In the genomic region with DNA sequence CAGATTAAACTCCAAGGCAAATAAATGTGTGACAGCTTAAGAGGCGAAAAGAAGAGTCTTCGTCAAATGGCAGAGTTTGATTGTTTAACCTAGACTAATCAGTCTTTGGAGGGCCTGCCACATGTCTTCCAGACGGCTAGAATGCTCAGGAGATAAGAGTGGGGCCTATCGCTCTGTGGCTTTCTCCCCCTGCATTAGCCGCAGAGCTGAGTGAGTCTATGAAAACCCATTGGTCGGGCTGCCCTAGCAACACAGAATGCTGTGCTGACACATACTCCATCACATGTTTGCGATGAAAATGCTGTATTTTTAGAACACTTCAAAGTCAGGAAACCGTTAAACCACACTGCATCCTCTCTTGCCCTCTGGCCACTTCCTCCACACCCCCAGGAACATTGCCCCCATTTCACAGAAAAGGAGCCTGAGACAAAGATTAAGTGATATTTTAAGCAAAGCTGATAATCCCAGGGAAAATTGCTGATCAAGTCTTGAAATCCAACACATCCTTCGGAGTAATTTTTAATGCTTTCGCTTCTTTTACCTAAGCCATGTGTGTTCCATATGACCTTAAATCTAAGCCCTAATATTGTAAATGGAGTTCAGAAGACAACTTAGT, we compare ENCODE assay signal across 8 cellular contexts.
A peak's percentile ranks its signal among the peaks of the same experiment; 100 is the strongest.
DNase-seq lines count a peak whose midpoint lies in the region; ATAC-seq and TF ChIP-seq lines count a peak whose summit lies in the region.

No MANE protein-coding gene starts in this region.

- peak overlapping the region in 1 of 2 donors; percentile 20 for H3K4me3 ChIP-seq in left lung

- no peaks in the 10 kb centered on the region for H3K27me3 ChIP-seq in left lung

- TF ChIP-seq CTCF in left lung (IDR thresholded peaks at IDR 0.05): no peak

- H3K36me3 ChIP-seq in left lung: peaks cover 0 to 4% of the 10 kb centered on the region in 2 donors

- peaks cover 95% of the 10 kb centered on the region for H3K4me1 Mint-ChIP-seq in stimulated activated effector memory CD8-positive, alpha-beta T cell treated with anti-CD3 and anti-CD28 coated beads, Interleukin-12 subunit alpha, Interleukin-12 subunit beta, amount 100 ng/mL, for 72 hours

- H3K4me1 ChIP-seq in left lung: peaks cover 0 to 98% of the 10 kb centered on the region in 2 donors

- no peaks in the 10 kb centered on the region for H3K9me3 ChIP-seq in left lung

- no peak overlapping the region for H3K4me3 Mint-ChIP-seq in stimulated activated effector memory CD8-positive, alpha-beta T cell treated with anti-CD3 and anti-CD28 coated beads, Interleukin-12 subunit alpha, Interleukin-12 subunit beta, amount 100 ng/mL, for 72 hours

- peak; percentile 39 for DNase-seq in SK-N-DZ (ENCODE audit: low spot score)
- peak; percentile 74 to 84 for DNase-seq in activated naive CD4-positive, alpha-beta T cell treated with anti-CD3 and anti-CD28 coated beads, Interleukin-2, amount 50 U/mL, for 72 hours (ENCODE audit: low spot score in 2 of 2)
- peak; percentile 67 to 74 for DNase-seq in left lung
- DNase-seq in stimulated activated effector memory CD8-positive, alpha-beta T cell treated with anti-CD3 and anti-CD28 coated beads, Interleukin-12 subunit alpha, Interleukin-12 subunit beta, amount 100 ng/mL, for 72 hours (ENCODE audit: low spot score in 2 of 2): peak; percentile 58 to 89
- DNase-seq in NCI-H2227 (lab: John Stamatoyannopoulos, UW; ENCODE audit: unreplicated experiment): no peak
- DNase-seq in putamen (ENCODE audit: low spot score): no peak

- ATAC-seq in GM18873 (IDR thresholded peaks at IDR 0.05; ENCODE audit: low FRiP score, unreplicated experiment) (peak; percentile 87), HG03045 (IDR thresholded peaks at IDR 0.05; ENCODE audit: unreplicated experiment) (peak; percentile 85), left lung (peak; percentile 64)
- peak; percentile 84 to 89 for ATAC-seq in activated naive CD4-positive, alpha-beta T cell treated with anti-CD3 and anti-CD28 coated beads, Interleukin-2, amount 50 U/mL, for 72 hours
- ATAC-seq in stimulated activated effector memory CD8-positive, alpha-beta T cell treated with anti-CD3 and anti-CD28 coated beads, Interleukin-12 subunit alpha, Interleukin-12 subunit beta, amount 100 ng/mL, for 72 hours: peak; percentile 88

- peak overlapping the region; percentile 27 to 89 for H3K27ac ChIP-seq in left lung

- peak overlapping the region in 1 of 2 donors; percentile 100 for H3K27ac Mint-ChIP-seq in activated naive CD4-positive, alpha-beta T cell treated with anti-CD3 and anti-CD28 coated beads, Interleukin-2, amount 50 U/mL, for 72 hours
- no peak overlapping the region for H3K27ac Mint-ChIP-seq in stimulated activated effector memory CD8-positive, alpha-beta T cell treated with anti-CD3 and anti-CD28 coated beads, Interleukin-12 subunit alpha, Interleukin-12 subunit beta, amount 100 ng/mL, for 72 hours

- intact Hi-C loops in left lung (cut with DNase I): no loop called here

- peaks cover 72 to 73% of the 10 kb centered on the region in 2 donors for H3K36me3 Mint-ChIP-seq in activated naive CD4-positive, alpha-beta T cell treated with anti-CD3 and anti-CD28 coated beads, Interleukin-2, amount 50 U/mL, for 72 hours
- no peaks in the 10 kb centered on the region for H3K36me3 Mint-ChIP-seq in stimulated activated effector memory CD8-positive, alpha-beta T cell treated with anti-CD3 and anti-CD28 coated beads, Interleukin-12 subunit alpha, Interleukin-12 subunit beta, amount 100 ng/mL, for 72 hours

- H3K9me3 Mint-ChIP-seq in activated naive CD4-positive, alpha-beta T cell treated with anti-CD3 and anti-CD28 coated beads, Interleukin-2, amount 50 U/mL, for 72 hours: peaks cover 6% of the 10 kb centered on the region in 2 donors
- H3K9me3 Mint-ChIP-seq in stimulated activated effector memory CD8-positive, alpha-beta T cell treated with anti-CD3 and anti-CD28 coated beads, Interleukin-12 subunit alpha, Interleukin-12 subunit beta, amount 100 ng/mL, for 72 hours: no peaks in the 10 kb centered on the region

Comparison
In these comparisons a context has a peak if more than half of its experiments do, and no peak if none do; other contexts are left out.
1. DNase-seq: peak in SK-N-DZ (single experiment), activated naive CD4-positive, alpha-beta T cell treated with anti-CD3 and anti-CD28 coated beads, Interleukin-2, amount 50 U/mL, for 72 hours (2 of 2), left lung (2 of 2) and stimulated activated effector memory CD8-positive, alpha-beta T cell treated with anti-CD3 and anti-CD28 coated beads, Interleukin-12 subunit alpha, Interleukin-12 subunit beta, amount 100 ng/mL, for 72 hours (2 of 2); none in NCI-H2227 (single experiment) and putamen (single experiment).
2. Peak in every context shown above with its lines, with median percentiles within 50 percentile points of each other: ATAC-seq.